ENCODE assay signal across 8 cellular contexts in genomic region chr3:196568246-196569002, GRCh38. TPM values are rescaled to one million over a fixed set of nuclear protein-coding genes. Genes with fewer than 3 reads are reported as not detected.
A peak's percentile ranks its signal among the peaks of the same experiment; 100 is the strongest.
DNase-seq lines count a peak whose midpoint lies in the region; ATAC-seq and TF ChIP-seq lines count a peak whose summit lies in the region.

A gene with protein sequence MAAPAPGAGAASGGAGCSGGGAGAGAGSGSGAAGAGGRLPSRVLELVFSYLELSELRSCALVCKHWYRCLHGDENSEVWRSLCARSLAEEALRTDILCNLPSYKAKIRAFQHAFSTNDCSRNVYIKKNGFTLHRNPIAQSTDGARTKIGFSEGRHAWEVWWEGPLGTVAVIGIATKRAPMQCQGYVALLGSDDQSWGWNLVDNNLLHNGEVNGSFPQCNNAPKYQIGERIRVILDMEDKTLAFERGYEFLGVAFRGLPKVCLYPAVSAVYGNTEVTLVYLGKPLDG (plus strand): TSS chr3:196568660. CDS start chr3:196568985, 325 bp downstream.
TSS of gene WDR53 (minus strand) at chr3:196568554. CDS start at chr3:196561475, 7,079 bp downstream.

- under 1% methylated on average over 87 of the region's 87 CpGs for WGBS in urinary bladder

- H3K9me3 ChIP-seq in T-helper 17 cell (ENCODE audit: control insufficient read depth, low read length, poor library complexity, severe bottlenecking) (no peaks in the 10 kb centered on the region), left ventricle myocardium inferior (replicated peaks) (no peaks in the 10 kb centered on the region)

- no peaks in the 10 kb centered on the region for H3K27me3 ChIP-seq in left ventricle myocardium inferior (ENCODE audit: low read depth)

- H3K4me3 ChIP-seq in left ventricle myocardium inferior (peak within 1 kb of the TSS; percentile 74), urinary bladder (ENCODE audit: low read depth, low read length) (peak within 1 kb of the TSS; percentile 61)

- TF ChIP-seq CTCF in left ventricle myocardium inferior (IDR thresholded peaks at IDR 0.05; ENCODE audit: borderline replicate concordance) (no peak), progenitor cell of endocrine pancreas (IDR thresholded peaks at IDR 0.05; ENCODE audit: unreplicated experiment) (no peak)

- no peaks in the 10 kb centered on the region for H3K9me3 Mint-ChIP-seq in progenitor cell of endocrine pancreas (ENCODE audit: low read depth)

- H3K4me1 Mint-ChIP-seq in T-helper 17 cell (peaks cover 34% of the 10 kb centered on the region), progenitor cell of endocrine pancreas (ENCODE audit: low read depth) (peaks cover 16% of the 10 kb centered on the region)

- H3K27ac ChIP-seq in left ventricle myocardium inferior (replicated peaks) (peak within 1 kb of the TSS; percentile 85), urinary bladder (ENCODE audit: low read depth) (peak within 1 kb of the TSS; percentile 65)

- peak within 1 kb of the TSS; percentile 98 for H3K27ac Mint-ChIP-seq in T-helper 17 cell
- H3K27ac Mint-ChIP-seq in progenitor cell of endocrine pancreas, result peak within 1 kb of the TSS; percentile 99

- H3K36me3 Mint-ChIP-seq in T-helper 17 cell (ENCODE audit: low read depth), result no peaks in the 10 kb centered on the region
- H3K36me3 Mint-ChIP-seq in progenitor cell of endocrine pancreas (ENCODE audit: insufficient read depth), result no peaks in the 10 kb centered on the region

- no peaks in the 10 kb centered on the region for H3K27me3 Mint-ChIP-seq in T-helper 17 cell
- H3K27me3 Mint-ChIP-seq in progenitor cell of endocrine pancreas, result no peaks in the 10 kb centered on the region

- peak; percentile 69 to 92 for DNase-seq in NCI-H187 (lab: John Stamatoyannopoulos, UW)
- peak; percentile 92 to 94 (median 93) for DNase-seq in T-helper 17 cell
- DNase-seq in amygdala (lab: John Stamatoyannopoulos, UW), result peak; percentile 38 to 96 (median 87)
- peak; percentile 95 for DNase-seq in left ventricle myocardium inferior
- peak; percentile 90 for DNase-seq in progenitor cell of endocrine pancreas (ENCODE audit: low spot score, unreplicated experiment)

- H3K4me3 Mint-ChIP-seq in T-helper 17 cell (peak within 1 kb of the TSS; percentile 97), progenitor cell of endocrine pancreas (ENCODE audit: low read depth) (peak within 1 kb of the TSS; percentile 100)

- ATAC-seq in GM18502 (IDR thresholded peaks at IDR 0.05; ENCODE audit: poor library complexity, unreplicated experiment), result peak; percentile 93
- peak; percentile 89 for ATAC-seq in HG02943 (IDR thresholded peaks at IDR 0.05; ENCODE audit: low read depth, unreplicated experiment)
- peak; percentile 90 for ATAC-seq in T-helper 17 cell

- intact Hi-C loops in left ventricle myocardium inferior (cut with micrococcal nuclease), result no loop called here

- peaks cover 18% of the 10 kb centered on the region for H3K36me3 ChIP-seq in left ventricle myocardium inferior
- peaks cover 1% of the 10 kb centered on the region for H3K36me3 ChIP-seq in urinary bladder (ENCODE audit: insufficient read depth)

- H3K4me1 ChIP-seq in left ventricle myocardium inferior, result peaks cover 42% of the 10 kb centered on the region
- H3K4me1 ChIP-seq in urinary bladder (ENCODE audit: insufficient read depth), result peaks cover 2% of the 10 kb centered on the region

RNA-seq across cellular contexts. Expression of the first gene that starts in this region (rescaled TPM):
- 1 to 10 TPM; 4.9 to 8.3 TPM for total RNA-seq in T-helper 17 cell
- 7.3 TPM for total RNA-seq in left ventricle myocardium inferior
- 13.0 and 13.1 TPM in 2 replicates for total RNA-seq in progenitor cell of endocrine pancreas
- 19.5 TPM for total RNA-seq in urinary bladder
- polyA plus RNA-seq in urinary bladder, result 6.0 TPM

RNA-seq across cellular contexts. Expression of gene WDR53, which starts in this region (rescaled TPM):
- total RNA-seq in T-helper 17 cell, result 10 to 100 TPM; 18.1 to 29.6 TPM
- 10.0 TPM for total RNA-seq in left ventricle myocardium inferior
- 13.1 and 15.2 TPM in 2 replicates for total RNA-seq in progenitor cell of endocrine pancreas
- total RNA-seq in urinary bladder, result 5.7 TPM
- polyA plus RNA-seq in urinary bladder, result 13.2 TPM

Comparison
In these comparisons a context has a peak if more than half of its experiments do, and no peak if none do; other contexts are left out.
1. Peak in every context shown above with its lines: DNase-seq, ATAC-seq, H3K4me3 ChIP-seq and H3K27ac ChIP-seq.